Comparison of ENCODE assay signal across 18 cellular contexts in genomic region chr15:55768670-55769185, GRCh38. TPM values are rescaled to one million over a fixed set of nuclear protein-coding genes. Genes with fewer than 3 reads are reported as not detected.
DNase-seq lines count a peak whose midpoint lies in the region; ATAC-seq and TF ChIP-seq lines count a peak whose summit lies in the region.
"Had no signal": no experiment of that assay in that cellular context is flagged by ENCODE, and none has a peak within 500 bp of the region (broad histone marks: within the 10 kb centered on the region; RNA-seq: fewer than 3 reads in every experiment).

No MANE protein-coding gene starts in this region.

- H3K23ac ChIP-seq in mesendoderm (ENCODE audit: low read length), result no peak overlapping the region

- H3K36me3 Mint-ChIP-seq in MCF 10A (ENCODE audit: insufficient read depth, unreplicated experiment), result no peaks in the 10 kb centered on the region
- H3K36me3 Mint-ChIP-seq in activated T-helper 1 cell treated with anti-CD3 and anti-CD28 coated beads, Interleukin-12 subunit alpha, Interleukin-12 subunit beta, Interleukin-2, Interleukin-4 antibody, amounts not matched to agents 30 ng/mL and 10 ng/mL and 1 ng/mL, durations not matched to agents 14 hours and 24 hours and 36 hours (ENCODE audit: low read depth), result no peaks in the 10 kb centered on the region
- H3K36me3 Mint-ChIP-seq: CD8-positive, alpha-beta T cell had no signal

- no peaks in the 10 kb centered on the region for H3K79me1 ChIP-seq in mesendoderm (ENCODE audit: low read length)

- H3K27ac ChIP-seq in breast epithelium (no peak overlapping the region), mesendoderm (ENCODE audit: low read depth, low read length) (no peak overlapping the region)
- H3K27ac ChIP-seq: BLaER1, KMS-11, SJSA1 had no signal

- H3K4me1 ChIP-seq in breast epithelium, result no peaks in the 10 kb centered on the region
- no peaks in the 10 kb centered on the region for H3K4me1 ChIP-seq in mesendoderm (ENCODE audit: control insufficient read depth, low read depth, low read length)
- H3K4me1 ChIP-seq: BLaER1, SJSA1 had no signal

- ATAC-seq in HG03097 (IDR thresholded peaks at IDR 0.05; ENCODE audit: low FRiP score, unreplicated experiment), result no peak
- ATAC-seq: CD8-positive, alpha-beta T cell had no signal

- H3K18ac ChIP-seq in mesendoderm (ENCODE audit: low read length), result no peak overlapping the region

- H3K36me3 ChIP-seq in breast epithelium, result no peaks in the 10 kb centered on the region
- H3K36me3 ChIP-seq in mesendoderm (ENCODE audit: control insufficient read depth, insufficient read depth, low read length), result no peaks in the 10 kb centered on the region
- H3K36me3 ChIP-seq: BLaER1, MG63, SJSA1 had no signal

- no peak overlapping the region for H3K4me3 Mint-ChIP-seq in MCF 10A (ENCODE audit: unreplicated experiment)
- no peak overlapping the region for H3K4me3 Mint-ChIP-seq in activated T-helper 1 cell treated with anti-CD3 and anti-CD28 coated beads, Interleukin-12 subunit alpha, Interleukin-12 subunit beta, Interleukin-2, Interleukin-4 antibody, amounts not matched to agents 30 ng/mL and 10 ng/mL and 1 ng/mL, durations not matched to agents 14 hours and 24 hours and 36 hours
- H3K4me3 Mint-ChIP-seq: CD8-positive, alpha-beta T cell had no signal

- no peaks in the 10 kb centered on the region for H3K27me3 Mint-ChIP-seq in MCF 10A (ENCODE audit: insufficient read depth, unreplicated experiment)
- H3K27me3 Mint-ChIP-seq in activated T-helper 1 cell treated with anti-CD3 and anti-CD28 coated beads, Interleukin-12 subunit alpha, Interleukin-12 subunit beta, Interleukin-2, Interleukin-4 antibody, amounts not matched to agents 30 ng/mL and 10 ng/mL and 1 ng/mL, durations not matched to agents 14 hours and 24 hours and 36 hours (ENCODE audit: insufficient read depth), result peaks cover 11% of the 10 kb centered on the region

- TF ChIP-seq CTCF in MCF 10A (IDR thresholded peaks at IDR 0.05; ENCODE audit: unreplicated experiment), result no peak
- no peak for TF ChIP-seq CTCF in breast epithelium (IDR thresholded peaks at IDR 0.05)

- no peak overlapping the region for H3K56ac ChIP-seq in mesendoderm (ENCODE audit: low read length)

- no peak overlapping the region for H2BK5ac ChIP-seq in mesendoderm (ENCODE audit: low read length)

- no peak overlapping the region for H3K9ac ChIP-seq in mesendoderm (ENCODE audit: low read length)
- H3K9ac ChIP-seq: BLaER1, KMS-11 had no signal

- no TSS peak for BruUV-seq in MCF 10A (replicated peaks; lab: Mats Ljungman, UMichigan)

- no peak overlapping the region for H4K8ac ChIP-seq in mesendoderm (ENCODE audit: low read depth, low read length)

- no peaks in the 10 kb centered on the region for H3K79me2 ChIP-seq in mesendoderm (ENCODE audit: control insufficient read depth, insufficient read depth, low read length)

- no peak overlapping the region for H3K27ac Mint-ChIP-seq in MCF 10A (ENCODE audit: low read depth, unreplicated experiment)
- no peak overlapping the region for H3K27ac Mint-ChIP-seq in activated T-helper 1 cell treated with anti-CD3 and anti-CD28 coated beads, Interleukin-12 subunit alpha, Interleukin-12 subunit beta, Interleukin-2, Interleukin-4 antibody, amounts not matched to agents 30 ng/mL and 10 ng/mL and 1 ng/mL, durations not matched to agents 14 hours and 24 hours and 36 hours
- H3K27ac Mint-ChIP-seq: CD8-positive, alpha-beta T cell had no signal

- CTCF ChIA-PET in MCF 10A (lab: Yijun Ruan, JAX), result no interaction called here

- DNase-seq in MCF 10A (ENCODE audit: unreplicated experiment) (peak; percentile 12), breast epithelium (ENCODE audit: low spot score in 2 of 2) (no peak), RPMI8226 (peak; percentile 37), mesendoderm (peak; percentile 30), NCI-H524 treated with DMSO at 0.1 percent for 48 hours (lab: John Stamatoyannopoulos, UW) (no peak), MV-4-11 (lab: John Stamatoyannopoulos, UW) (no peak)
- DNase-seq in activated T-helper 1 cell treated with anti-CD3 and anti-CD28 coated beads, Interleukin-12 subunit alpha, Interleukin-12 subunit beta, Interleukin-2, Interleukin-4 antibody, amounts not matched to agents 30 ng/mL and 10 ng/mL and 1 ng/mL, durations not matched to agents 14 hours and 24 hours and 36 hours (ENCODE audit: low spot score), result no peak
- DNase-seq: CD8-positive, alpha-beta T cell; DMS79 treated with DMSO at 0.1 percent for 48 hours; GOT3; MG63; NCI-H187; NCI-H446; OCI-M1 had no signal

- POLR2A ChIA-PET in MCF 10A (lab: Yijun Ruan, JAX), result no interaction called here

- H4K5ac ChIP-seq in mesendoderm (ENCODE audit: low read length), result no peak overlapping the region

- H3K27me3 ChIP-seq in breast epithelium (no peaks in the 10 kb centered on the region), mesendoderm (ENCODE audit: insufficient read depth, low read length, poor library complexity) (no peaks in the 10 kb centered on the region)
- H3K27me3 ChIP-seq: BLaER1, MG63, SJSA1 had no signal

- no peaks in the 10 kb centered on the region for H3K9me3 Mint-ChIP-seq in MCF 10A (ENCODE audit: unreplicated experiment)
- H3K9me3 Mint-ChIP-seq in activated T-helper 1 cell treated with anti-CD3 and anti-CD28 coated beads, Interleukin-12 subunit alpha, Interleukin-12 subunit beta, Interleukin-2, Interleukin-4 antibody, amounts not matched to agents 30 ng/mL and 10 ng/mL and 1 ng/mL, durations not matched to agents 14 hours and 24 hours and 36 hours, result no peaks in the 10 kb centered on the region
- H3K9me3 Mint-ChIP-seq: CD8-positive, alpha-beta T cell had no signal

- intact Hi-C loops in MCF 10A (cut with micrococcal nuclease), result no loop called here
- intact Hi-C loops in breast epithelium (cut with DNase I; ENCODE audit: low total_unique reads), result no loop called here
- intact Hi-C loops in activated T-helper 1 cell treated with anti-CD3 and anti-CD28 coated beads, Interleukin-12 subunit alpha, Interleukin-12 subunit beta, Interleukin-2, Interleukin-4 antibody, amounts not matched to agents 30 ng/mL and 10 ng/mL and 1 ng/mL, durations not matched to agents 14 hours and 24 hours and 36 hours (cut with micrococcal nuclease), result no loop called here

- no peak overlapping the region for H3K4ac ChIP-seq in mesendoderm (ENCODE audit: low read depth, low read length)

- no peak overlapping the region for H2BK120ac ChIP-seq in mesendoderm (ENCODE audit: low read depth, low read length)

- no peak overlapping the region for H2BK15ac ChIP-seq in mesendoderm (replicated peaks; ENCODE audit: low read depth)

- no peak for TF ChIP-seq POLR2A in breast epithelium (IDR thresholded peaks at IDR 0.05)

- no peak overlapping the region for H2AK5ac ChIP-seq in mesendoderm (ENCODE audit: low read length)

- H3K4me3 ChIP-seq in breast epithelium (no peak overlapping the region), mesendoderm (ENCODE audit: low read length) (no peak overlapping the region)
- H3K4me3 ChIP-seq: BLaER1, MG63, SJSA1 had no signal

- WGBS in mesendoderm (ENCODE audit: extremely low coverage, insufficient coverage, low lambda C conversion rate), result no CpG with 5 or more reads among the region's 10 CpGs

- no peak overlapping the region for H3K4me2 ChIP-seq in mesendoderm (ENCODE audit: low read length)
- H3K4me2 ChIP-seq: BLaER1, KMS-11 had no signal

- no peaks in the 10 kb centered on the region for H3K4me1 Mint-ChIP-seq in MCF 10A (ENCODE audit: insufficient read depth, unreplicated experiment)
- H3K4me1 Mint-ChIP-seq in activated T-helper 1 cell treated with anti-CD3 and anti-CD28 coated beads, Interleukin-12 subunit alpha, Interleukin-12 subunit beta, Interleukin-2, Interleukin-4 antibody, amounts not matched to agents 30 ng/mL and 10 ng/mL and 1 ng/mL, durations not matched to agents 14 hours and 24 hours and 36 hours (ENCODE audit: low read depth), result no peaks in the 10 kb centered on the region

- H3K9me3 ChIP-seq in breast epithelium, result no peaks in the 10 kb centered on the region
- H3K9me3 ChIP-seq: BLaER1, MG63, SJSA1 had no signal

RNA-seq across cellular contexts. Expression of gene PRTG, which starts 25.8 kb away (rescaled TPM):
- total RNA-seq in MCF 10A (2022), result 1.3 and 3.5 TPM in 2 replicates
- total RNA-seq in breast epithelium, result 10 to 100 TPM in 1 of 3 donors, 1 to 10 TPM in 2; 5.2 to 11.6 (median 5.8) TPM
- 2.3 TPM for polyA plus RNA-seq in mesendoderm (2013, experiment 1 of 2)
- polyA plus RNA-seq in mesendoderm (2013, experiment 2 of 2), result 2.1 TPM
- total RNA-seq in activated T-helper 1 cell treated with anti-CD3 and anti-CD28 coated beads, Interleukin-12 subunit alpha, Interleukin-12 subunit beta, Interleukin-2, Interleukin-4 antibody, amounts not matched to agents 30 ng/mL and 10 ng/mL and 1 ng/mL, durations not matched to agents 14 hours and 24 hours and 36 hours, result not detected in 2 replicates
- total RNA-seq: CD8-positive, alpha-beta T cell had no signal

Comparison
In these comparisons a context has a peak if more than half of its experiments do, and no peak if none do; other contexts are left out.
1. DNase-seq: peak in MCF 10A (single experiment), RPMI8226 (single experiment) and mesendoderm (single experiment); none in breast epithelium (0 of 2), activated T-helper 1 cell treated with anti-CD3 and anti-CD28 coated beads, Interleukin-12 subunit alpha, Interleukin-12 subunit beta, Interleukin-2, Interleukin-4 antibody, amounts not matched to agents 30 ng/mL and 10 ng/mL and 1 ng/mL, durations not matched to agents 14 hours and 24 hours and 36 hours (single experiment), NCI-H524 treated with DMSO at 0.1 percent for 48 hours (single experiment) and MV-4-11 (single experiment).